In the genomic region with DNA sequence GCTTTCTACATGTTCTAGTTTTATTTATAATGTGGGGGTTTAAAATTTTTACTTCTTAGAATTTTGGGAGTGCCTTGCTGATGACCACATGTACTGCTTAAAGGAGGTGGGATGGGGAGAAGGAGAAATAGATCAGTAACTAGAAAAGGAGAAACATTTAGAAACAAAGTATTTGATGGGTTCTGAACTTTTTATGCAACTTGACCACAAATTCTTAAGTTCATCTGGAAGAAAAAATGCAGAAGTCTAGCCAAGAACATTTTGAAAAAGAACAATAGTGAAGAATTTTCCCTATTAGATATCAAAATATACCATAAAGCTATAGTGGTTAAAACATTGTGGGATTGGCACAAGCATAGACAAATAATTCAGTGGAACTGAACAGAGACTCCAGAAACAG, we compare ENCODE assay signal across 14 cellular contexts.
"Had no signal": no experiment of that assay in that cellular context is flagged by ENCODE, and none has a peak within 500 bp of the region (broad histone marks: within the 10 kb centered on the region; RNA-seq: fewer than 3 reads in every experiment).

No MANE protein-coding gene starts in this region.

- H3K4me3 ChIP-seq: adrenal gland, hepatocyte, mucosa of descending colon, tibial nerve, vagina had no signal

- H2AFZ ChIP-seq: hepatocyte had no signal

- H3K79me2 ChIP-seq: hepatocyte had no signal

- ATAC-seq: left lobe of liver; naive thymus-derived CD8-positive, alpha-beta T cell had no signal

- DNase-seq: activated CD4-positive, alpha-beta memory T cell treated with anti-CD3 and anti-CD28 coated beads, Interleukin-2, amount 10 ng/mL, durations not matched to agents 7 days and 5 days; activated CD4-positive, alpha-beta T cell treated with anti-CD3 and anti-CD28 coated beads for 4 hours; activated naive CD4-positive, alpha-beta T cell treated with anti-CD3 and anti-CD28 coated beads, Interleukin-2, amount 10 ng/mL, durations not matched to agents 7 days and 5 days; activated T-cell treated with anti-CD3 and anti-CD28 coated beads, Interleukin-2, amount 50 U/mL, for 24 hours; adrenal gland; effector CD8-positive, alpha-beta T cell; mammary epithelial cell; mucosa of descending colon; T-helper 2 cell had no signal

- H3K4me2 ChIP-seq: hepatocyte had no signal

- H3K36me3 ChIP-seq: adrenal gland, tibial nerve, vagina had no signal

- H3K27me3 ChIP-seq: adrenal gland, hepatocyte, tibial nerve, vagina had no signal

- H3K9me3 ChIP-seq: adrenal gland, mucosa of descending colon, tibial nerve, vagina had no signal

- H3K27ac ChIP-seq: hepatocyte, vagina had no signal
